8 cellular contexts compared by ENCODE assay signal in genomic region chr5:9545959-9546851, GRCh38. TPM values are rescaled to one million over a fixed set of nuclear protein-coding genes. Genes with fewer than 3 reads are reported as not detected.
DNase-seq lines count a peak whose midpoint lies in the region; ATAC-seq and TF ChIP-seq lines count a peak whose summit lies in the region.

SEMA5A (minus strand) TSS chr5:9546075; CDS start chr5:9379946, 166,129 bp downstream.

- no peak for TF ChIP-seq CTCF in neural crest cell (conservative IDR thresholded peaks at IDR 0.05)

- peak; percentile 86 for DNase-seq in EH (ENCODE audit: low read depth)
- peak; percentile 59 for DNase-seq in HS-27A (ENCODE audit: low read depth)
- DNase-seq in activated T-helper 2 cell treated with anti-CD3 and anti-CD28 coated beads, Interferon-gamma antibody, Interleukin-2, Interleukin-4, amounts not matched to agents 10 μg/mL and 5 μg/mL and 100 μg/mL, durations not matched to agents 14 hours and 24 hours and 36 hours (ENCODE audit: low spot score), result no peak
- peak; percentile 65 for DNase-seq in globus pallidus (ENCODE audit: low spot score)
- peak; percentile 58 for DNase-seq in neural crest cell (ENCODE audit: low read depth, low spot score)
- DNase-seq in GDM1 (lab: John Stamatoyannopoulos, UW), result no peak

- H3K27me3 Mint-ChIP-seq in activated T-helper 2 cell treated with anti-CD3 and anti-CD28 coated beads, Interferon-gamma antibody, Interleukin-2, Interleukin-4, amounts not matched to agents 10 μg/mL and 5 μg/mL and 100 μg/mL, durations not matched to agents 14 hours and 24 hours and 36 hours (ENCODE audit: low read depth), result peaks cover 21% of the 10 kb centered on the region
- peaks cover 3% of the 10 kb centered on the region for H3K27me3 Mint-ChIP-seq in neural crest cell (ENCODE audit: low read depth)

- no peak within 1 kb of the TSS for H3K27ac Mint-ChIP-seq in activated T-helper 2 cell treated with anti-CD3 and anti-CD28 coated beads, Interferon-gamma antibody, Interleukin-2, Interleukin-4, amounts not matched to agents 10 μg/mL and 5 μg/mL and 100 μg/mL, durations not matched to agents 14 hours and 24 hours and 36 hours
- peak within 1 kb of the TSS; percentile 85 for H3K27ac Mint-ChIP-seq in neural crest cell (ENCODE audit: unreplicated experiment)

- intact Hi-C loops in activated T-helper 2 cell treated with anti-CD3 and anti-CD28 coated beads, Interferon-gamma antibody, Interleukin-2, Interleukin-4, amounts not matched to agents 10 μg/mL and 5 μg/mL and 100 μg/mL, durations not matched to agents 14 hours and 24 hours and 36 hours (cut with micrococcal nuclease), result loop anchor here (2.0 kb wide), 1 partner anchor 183 kb away; no protein-coding TSS in a partner anchor

- ATAC-seq in HG03039 (IDR thresholded peaks at IDR 0.05; ENCODE audit: unreplicated experiment) (no peak), GM19023 (IDR thresholded peaks at IDR 0.05; ENCODE audit: unreplicated experiment) (no peak)

- H3K36me3 Mint-ChIP-seq in activated T-helper 2 cell treated with anti-CD3 and anti-CD28 coated beads, Interferon-gamma antibody, Interleukin-2, Interleukin-4, amounts not matched to agents 10 μg/mL and 5 μg/mL and 100 μg/mL, durations not matched to agents 14 hours and 24 hours and 36 hours (ENCODE audit: low read depth), result no peaks in the 10 kb centered on the region
- H3K36me3 Mint-ChIP-seq in neural crest cell (ENCODE audit: low read depth), result peaks cover 4% of the 10 kb centered on the region

- no peaks in the 10 kb centered on the region for H3K9me3 Mint-ChIP-seq in activated T-helper 2 cell treated with anti-CD3 and anti-CD28 coated beads, Interferon-gamma antibody, Interleukin-2, Interleukin-4, amounts not matched to agents 10 μg/mL and 5 μg/mL and 100 μg/mL, durations not matched to agents 14 hours and 24 hours and 36 hours
- no peaks in the 10 kb centered on the region for H3K9me3 Mint-ChIP-seq in neural crest cell

- peaks cover 3% of the 10 kb centered on the region for H3K4me1 Mint-ChIP-seq in activated T-helper 2 cell treated with anti-CD3 and anti-CD28 coated beads, Interferon-gamma antibody, Interleukin-2, Interleukin-4, amounts not matched to agents 10 μg/mL and 5 μg/mL and 100 μg/mL, durations not matched to agents 14 hours and 24 hours and 36 hours (ENCODE audit: low read depth)
- H3K4me1 Mint-ChIP-seq in neural crest cell, result peaks cover 30% of the 10 kb centered on the region

- H3K4me3 Mint-ChIP-seq in activated T-helper 2 cell treated with anti-CD3 and anti-CD28 coated beads, Interferon-gamma antibody, Interleukin-2, Interleukin-4, amounts not matched to agents 10 μg/mL and 5 μg/mL and 100 μg/mL, durations not matched to agents 14 hours and 24 hours and 36 hours (ENCODE audit: low read depth), result peak within 1 kb of the TSS; percentile 37
- H3K4me3 Mint-ChIP-seq in neural crest cell, result peak within 1 kb of the TSS; percentile 95

RNA-seq across cellular contexts. Expression of gene SEMA5A, which starts in this region (rescaled TPM):
- 0.27 and 0.62 TPM in 2 replicates for total RNA-seq in activated T-helper 2 cell treated with anti-CD3 and anti-CD28 coated beads, Interferon-gamma antibody, Interleukin-2, Interleukin-4, amounts not matched to agents 10 μg/mL and 5 μg/mL and 100 μg/mL, durations not matched to agents 14 hours and 24 hours and 36 hours
- 30.3 and 31.9 TPM in 2 replicates for total RNA-seq in neural crest cell

Comparison
In these comparisons a context has a peak if more than half of its experiments do, and no peak if none do; other contexts are left out.
1. RNA of gene SEMA5A (total RNA-seq): 30.3 to 31.9 TPM in neural crest cell; 0.27 to 0.62 TPM in activated T-helper 2 cell treated with anti-CD3 and anti-CD28 coated beads, Interferon-gamma antibody, Interleukin-2, Interleukin-4, amounts not matched to agents 10 μg/mL and 5 μg/mL and 100 μg/mL, durations not matched to agents 14 hours and 24 hours and 36 hours; every median in the first group is over 10 times any median in the second.
2. DNase-seq: peak in EH (single experiment), HS-27A (single experiment), globus pallidus (single experiment) and neural crest cell (single experiment); none in activated T-helper 2 cell treated with anti-CD3 and anti-CD28 coated beads, Interferon-gamma antibody, Interleukin-2, Interleukin-4, amounts not matched to agents 10 μg/mL and 5 μg/mL and 100 μg/mL, durations not matched to agents 14 hours and 24 hours and 36 hours (single experiment) and GDM1 (single experiment).